1 cellular context compared by ENCODE assay signal in genomic region chr17:8164815-8165131, GRCh38.
TF ChIP-seq lines count a peak whose summit lies in the region.

No MANE protein-coding gene starts in this region.

TF ChIP-seq in GM23338, 12 proteins besides CTCF, POLR2A, EP300 and RAD21:
- TF ChIP-seq JUNB (IDR thresholded peaks at IDR 0.05; ENCODE audit: unreplicated experiment) = no peak
- no peak for TF ChIP-seq NANOG (IDR thresholded peaks at IDR 0.05; ENCODE audit: borderline replicate concordance)
- TF ChIP-seq CREB1 (CRISPR knock-in tag; IDR thresholded peaks at IDR 0.05; ENCODE audit: low read depth) = no peak
- TF ChIP-seq EZH2 (IDR thresholded peaks at IDR 0.05; ENCODE audit: low read depth, unreplicated experiment) = no peak
- TF ChIP-seq ZNF462 (CRISPR knock-in tag; IDR thresholded peaks at IDR 0.05) = no peak
- no peak for TF ChIP-seq ZNF331 (CRISPR knock-in tag; IDR thresholded peaks at IDR 0.05; ENCODE audit: low read depth)
- TF ChIP-seq ETS1 (IDR thresholded peaks at IDR 0.05) = no peak
- TF ChIP-seq STAT1 (IDR thresholded peaks at IDR 0.05; ENCODE audit: unreplicated experiment) = no peak
- no peak for TF ChIP-seq REST (IDR thresholded peaks at IDR 0.05; ENCODE audit: unreplicated experiment)
- TF ChIP-seq POLR2AphosphoS5 (IDR thresholded peaks at IDR 0.05; ENCODE audit: low read depth) = no peak
- TF ChIP-seq ZNF114 (CRISPR knock-in tag; IDR thresholded peaks at IDR 0.05) = no peak
- no peak for TF ChIP-seq EZH2phosphoT487 (IDR thresholded peaks at IDR 0.05; ENCODE audit: unreplicated experiment)
